ENCODE assay signal across 10 cellular contexts in the genomic region with DNA sequence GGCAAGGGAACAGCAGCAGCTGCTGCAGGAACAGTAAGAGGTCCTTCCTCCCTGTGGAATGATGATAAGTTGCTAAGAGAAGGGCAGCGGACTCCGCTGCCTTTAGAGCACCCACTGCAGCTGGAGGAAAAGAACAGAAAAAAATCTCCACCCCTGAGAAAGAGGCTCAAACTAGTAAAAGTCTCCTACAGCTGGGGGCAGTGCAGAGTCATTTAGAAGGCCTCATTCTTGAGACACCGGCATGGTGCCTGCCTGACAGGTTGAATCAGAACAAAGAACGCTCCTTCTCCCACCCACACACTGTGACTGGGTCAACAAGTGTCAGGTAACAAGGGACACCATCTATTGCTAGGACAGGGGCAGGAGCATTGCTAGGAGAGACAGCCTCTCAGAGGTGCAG.
A peak's percentile ranks its signal among the peaks of the same experiment; 100 is the strongest.
DNase-seq lines count a peak whose midpoint lies in the region; ATAC-seq, FAIRE-seq and TF ChIP-seq lines count a peak whose summit lies in the region.
"Had no signal": no experiment of that assay in that cellular context is flagged by ENCODE, and none has a peak within 500 bp of the region (broad histone marks: within the 10 kb centered on the region; RNA-seq: fewer than 3 reads in every experiment).

No MANE protein-coding gene starts in this region.

- no peak overlapping the region for H3K4me3 Mint-ChIP-seq in effector memory CD8-positive, alpha-beta T cell

- H3K27ac Mint-ChIP-seq in effector memory CD8-positive, alpha-beta T cell = no peak overlapping the region

- no peak overlapping the region for H3K9ac ChIP-seq in kidney (ENCODE audit: low read length in 2 of 2)

- intact Hi-C loops in kidney (cut with DNase I) = no loop called here

- DNase-seq in COLO668 (lab: John Stamatoyannopoulos, UW; ENCODE audit: unreplicated experiment) = peak; percentile 64
- DNase-seq in GM20000 (ENCODE audit: low spot score) = peak; percentile 56
- peak; percentile 29 for DNase-seq in RPMI8226
- no peak for DNase-seq in kidney
- DNase-seq in effector memory CD8-positive, alpha-beta T cell = no peak
- no peak for DNase-seq in SKM-1 (lab: John Stamatoyannopoulos, UW; ENCODE audit: unreplicated experiment)
- no peak for DNase-seq in activated CD4-positive, alpha-beta T cell treated with anti-CD3 and anti-CD28 coated beads, Interleukin-2, amount 50 U/mL, for 48 hours
- DNase-seq: stimulated activated CD4-positive, alpha-beta T cell treated with anti-CD3 and anti-CD28 coated beads, Interleukin-4, amount 100 ng/mL, for 4 hours had no signal

- H3K4me1 ChIP-seq in kidney (ENCODE audit: control insufficient read depth in 1 of 2, insufficient read depth in 1 of 2, low read depth in 1 of 2, low read length in 2 of 2) = no peaks in the 10 kb centered on the region

- H3K4me3 ChIP-seq in kidney (ENCODE audit: low read length in 2 of 2) = no peak overlapping the region

- no peaks in the 10 kb centered on the region for H3K9me3 ChIP-seq in kidney (ENCODE audit: control insufficient read depth in 1 of 2, low read length in 2 of 2)

- no peak overlapping the region for H3K27ac ChIP-seq in kidney (ENCODE audit: low read depth in 2 of 2, low read length in 2 of 2)

- no peaks in the 10 kb centered on the region for H3K36me3 Mint-ChIP-seq in effector memory CD8-positive, alpha-beta T cell (ENCODE audit: insufficient read depth)

- peaks cover 16 to 53% of the 10 kb centered on the region in 2 donors for H3K27me3 Mint-ChIP-seq in effector memory CD8-positive, alpha-beta T cell

- no peak for FAIRE-seq in kidney (lab: Jason Lieb, UNC)
- FAIRE-seq: endometrium had no signal

- no peaks in the 10 kb centered on the region for H3K4me1 Mint-ChIP-seq in effector memory CD8-positive, alpha-beta T cell (ENCODE audit: low read depth in 2 of 2)

- TF ChIP-seq CTCF in GM20000 (IDR thresholded peaks at IDR 0.05; ENCODE audit: extremely low read depth, missing control alignments) (peak; percentile 6), kidney (IDR thresholded peaks at IDR 0.05; ENCODE audit: borderline replicate concordance, extremely low read depth, insufficient read depth) (peak; percentile 28)

- H3K36me3 ChIP-seq in kidney (ENCODE audit: control insufficient read depth in 1 of 2, insufficient read depth in 2 of 2, low read length in 2 of 2) = no peaks in the 10 kb centered on the region

- no peaks in the 10 kb centered on the region for H3K9me3 Mint-ChIP-seq in effector memory CD8-positive, alpha-beta T cell

- ATAC-seq in effector memory CD8-positive, alpha-beta T cell (replicated peaks) = no peak
- no peak for ATAC-seq in GM19397 (IDR thresholded peaks at IDR 0.05; ENCODE audit: unreplicated experiment)

Comparison
In these comparisons a context has a peak if more than half of its experiments do, and no peak if none do; other contexts are left out.
1. DNase-seq: peak in COLO668 (single experiment), GM20000 (single experiment) and RPMI8226 (single experiment); none in kidney (single experiment), effector memory CD8-positive, alpha-beta T cell (0 of 3), SKM-1 (single experiment) and activated CD4-positive, alpha-beta T cell treated with anti-CD3 and anti-CD28 coated beads, Interleukin-2, amount 50 U/mL, for 48 hours (0 of 2).